13 cellular contexts compared by ENCODE assay signal in genomic region chr1:84782881-84783280, GRCh38.
DNase-seq lines count a peak whose midpoint lies in the region; ATAC-seq and TF ChIP-seq lines count a peak whose summit lies in the region.
"Had no signal": no experiment of that assay in that cellular context is flagged by ENCODE, and none has a peak within 500 bp of the region (broad histone marks: within the 10 kb centered on the region; RNA-seq: fewer than 3 reads in every experiment).

No MANE protein-coding gene starts in this region.

- H3K4me3 Mint-ChIP-seq in T-cell (peak overlapping the region in 2 of 3 donors; percentile 77 to 78), glutamatergic neuron (ENCODE audit: unreplicated experiment) (peak overlapping the region; percentile 6)
- no peak overlapping the region for H3K4me3 Mint-ChIP-seq in stimulated activated effector memory CD8-positive, alpha-beta T cell treated with anti-CD3 and anti-CD28 coated beads, Interleukin-12 subunit alpha, Interleukin-12 subunit beta, amount 100 ng/mL, for 72 hours

- peaks cover 47 to 62% (median 57%) of the 10 kb centered on the region in 10 experiments for H3K4me1 ChIP-seq in BLaER1 treated with 17β-estradiol and CSF1 and Interleukin-3, amounts not matched to agents 10 nM and 100 nM
- H3K4me1 ChIP-seq: SJSA1 had no signal

- TF ChIP-seq CTCF in glutamatergic neuron (IDR thresholded peaks at IDR 0.05; ENCODE audit: partially characterized antibody, unreplicated experiment) = no peak

- H3K27ac Mint-ChIP-seq in T-cell = peak overlapping the region in 1 of 2 donors; percentile 47
- no peak overlapping the region for H3K27ac Mint-ChIP-seq in glutamatergic neuron (ENCODE audit: unreplicated experiment)
- H3K27ac Mint-ChIP-seq in stimulated activated effector memory CD8-positive, alpha-beta T cell treated with anti-CD3 and anti-CD28 coated beads, Interleukin-12 subunit alpha, Interleukin-12 subunit beta, amount 100 ng/mL, for 72 hours = no peak overlapping the region

- CTCF ChIA-PET in T-cell (lab: Charles Lee) = interaction anchor here (0.6 to 2.0 kb wide), 16 partner anchors 10 to 639 kb away, joined by 3 to 21 read pairs (median 4); partner anchors contain the start of genes CTBS (in 1 of the 2), LPAR3 (in 1 of the 2) and PRKACB (in 1 of the 2)

- H3K4me3 ChIP-seq in BLaER1 treated with 17β-estradiol and CSF1 and Interleukin-3, amounts not matched to agents 10 nM and 100 nM = 0 out of 20 replicates have a peak overlapping the region, but pooled peaks of 1 of the 10 experiments have one; percentile 27
- H3K4me3 ChIP-seq: PC-9, SJSA1 had no signal

- no peaks in the 10 kb centered on the region for H4K20me1 ChIP-seq in BLaER1 treated with 17β-estradiol and CSF1 and Interleukin-3, amounts not matched to agents 10 nM and 100 nM

- H3K4me1 Mint-ChIP-seq in T-cell (peaks cover 30 to 34% (median 30%) of the 10 kb centered on the region in 3 donors), glutamatergic neuron (ENCODE audit: low read depth, unreplicated experiment) (peaks cover 9% of the 10 kb centered on the region)
- H3K4me1 Mint-ChIP-seq in stimulated activated effector memory CD8-positive, alpha-beta T cell treated with anti-CD3 and anti-CD28 coated beads, Interleukin-12 subunit alpha, Interleukin-12 subunit beta, amount 100 ng/mL, for 72 hours = peaks cover 24% of the 10 kb centered on the region

- POLR2A ChIA-PET in T-cell (lab: Charles Lee) = no interaction called here

- H3K9ac ChIP-seq in BLaER1 treated with 17β-estradiol and CSF1 and Interleukin-3, amounts not matched to agents 10 nM and 100 nM = peak overlapping the region in 4 of 11 experiments; percentile 13 to 64 (median 36); a peak in 4 of 22 replicates

- H3K9me3 Mint-ChIP-seq in T-cell = no peaks in the 10 kb centered on the region
- H3K9me3 Mint-ChIP-seq in glutamatergic neuron (ENCODE audit: unreplicated experiment) = no peaks in the 10 kb centered on the region
- no peaks in the 10 kb centered on the region for H3K9me3 Mint-ChIP-seq in stimulated activated effector memory CD8-positive, alpha-beta T cell treated with anti-CD3 and anti-CD28 coated beads, Interleukin-12 subunit alpha, Interleukin-12 subunit beta, amount 100 ng/mL, for 72 hours
- H3K9me3 Mint-ChIP-seq: IgD-negative memory B cell had no signal

- ATAC-seq in GM19395 (IDR thresholded peaks at IDR 0.05; ENCODE audit: unreplicated experiment) = peak; percentile 3
- ATAC-seq in T-cell (replicated peaks in 1 of 4) = no peak
- no peak for ATAC-seq in stimulated activated effector memory CD8-positive, alpha-beta T cell treated with anti-CD3 and anti-CD28 coated beads, Interleukin-12 subunit alpha, Interleukin-12 subunit beta, amount 100 ng/mL, for 72 hours
- no peak for ATAC-seq in GM18867 (IDR thresholded peaks at IDR 0.05; ENCODE audit: unreplicated experiment)

- H3K36me3 Mint-ChIP-seq in T-cell = no peaks in the 10 kb centered on the region
- no peaks in the 10 kb centered on the region for H3K36me3 Mint-ChIP-seq in glutamatergic neuron (ENCODE audit: unreplicated experiment)
- no peaks in the 10 kb centered on the region for H3K36me3 Mint-ChIP-seq in stimulated activated effector memory CD8-positive, alpha-beta T cell treated with anti-CD3 and anti-CD28 coated beads, Interleukin-12 subunit alpha, Interleukin-12 subunit beta, amount 100 ng/mL, for 72 hours
- H3K36me3 Mint-ChIP-seq: CD4-positive, alpha-beta memory T cell; IgD-negative memory B cell had no signal

- H3K27me3 ChIP-seq in BLaER1 treated with 17β-estradiol and CSF1 and Interleukin-3, amounts not matched to agents 10 nM and 100 nM = no peaks in the 10 kb centered on the region
- H3K27me3 ChIP-seq: SJSA1 had no signal

- peak overlapping the region in 9 of 11 experiments; percentile 9 to 96 (median 93); a peak in 17 of 22 replicates for H3K27ac ChIP-seq in BLaER1 treated with 17β-estradiol and CSF1 and Interleukin-3, amounts not matched to agents 10 nM and 100 nM
- H3K27ac ChIP-seq: PC-9, SJSA1 had no signal

- H3K27me3 Mint-ChIP-seq in T-cell (no peaks in the 10 kb centered on the region), glutamatergic neuron (ENCODE audit: unreplicated experiment) (peaks cover 2% of the 10 kb centered on the region)

- DNase-seq in T-cell = no peak
- DNase-seq in glutamatergic neuron = no peak
- no peak for DNase-seq in DMS 273 treated with DMSO at 0.1 percent for 48 hours (lab: John Stamatoyannopoulos, UW)
- no peak for DNase-seq in stimulated activated effector memory CD8-positive, alpha-beta T cell treated with anti-CD3 and anti-CD28 coated beads, Interleukin-12 subunit alpha, Interleukin-12 subunit beta, amount 100 ng/mL, for 72 hours (ENCODE audit: low spot score in 2 of 2)
- DNase-seq: NCI-H1417 treated with DMSO at 0.1 percent for 48 hours, NCI-H774 had no signal

- H3K4me2 ChIP-seq in BLaER1 treated with 17β-estradiol and CSF1 and Interleukin-3, amounts not matched to agents 10 nM and 100 nM = peak overlapping the region; percentile 50 to 93 (median 83)
- H3K4me2 ChIP-seq: PC-9 had no signal

- peaks cover 0 to 17% (median 3%) of the 10 kb centered on the region in 11 experiments; a peak in 9 of 22 replicates for H3K9me3 ChIP-seq in BLaER1 treated with 17β-estradiol and CSF1 and Interleukin-3, amounts not matched to agents 10 nM and 100 nM (replicated peaks in 1 of 11)
- H3K9me3 ChIP-seq: SJSA1 had no signal

- no peaks in the 10 kb centered on the region for H3K36me3 ChIP-seq in BLaER1 treated with 17β-estradiol and CSF1 and Interleukin-3, amounts not matched to agents 10 nM and 100 nM
- H3K36me3 ChIP-seq: SJSA1 had no signal
